12 cellular contexts compared by ENCODE assay signal in the genomic region with DNA sequence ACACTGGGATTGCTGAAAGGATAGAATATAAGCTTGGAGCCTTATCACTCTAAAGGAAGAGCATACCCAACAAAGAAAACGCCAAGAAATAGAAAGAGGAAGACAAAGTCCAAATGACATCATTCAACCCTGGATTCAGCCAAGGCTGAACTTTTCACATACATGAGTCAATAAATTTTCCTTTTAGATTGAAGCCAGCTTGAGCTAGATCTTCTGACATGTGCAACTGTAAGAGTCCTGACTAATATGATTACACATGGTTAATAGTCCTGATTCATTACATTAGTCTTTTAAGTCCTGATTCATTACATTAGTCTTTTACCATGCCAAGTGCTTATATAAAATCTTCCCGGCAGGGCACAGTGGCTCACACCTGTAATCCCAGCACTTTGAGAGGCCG. TPM values are rescaled to one million over a fixed set of nuclear protein-coding genes. Genes with fewer than 3 reads are reported as not detected.
A peak's percentile ranks its signal among the peaks of the same experiment; 100 is the strongest.
DNase-seq lines count a peak whose midpoint lies in the region; ATAC-seq and TF ChIP-seq lines count a peak whose summit lies in the region.
"Had no signal": no experiment of that assay in that cellular context is flagged by ENCODE, and none has a peak within 500 bp of the region (broad histone marks: within the 10 kb centered on the region; RNA-seq: fewer than 3 reads in every experiment).

No MANE protein-coding gene starts in this region.

- ATAC-seq in HCT116 (no peak), heart right ventricle (no peak), GM21529 (IDR thresholded peaks at IDR 0.05; ENCODE audit: unreplicated experiment) (no peak)
- ATAC-seq: effector memory CD8-positive, alpha-beta T cell had no signal

- CTCF ChIA-PET in HCT116 (lab: Charles Lee): no interaction called here

- H3K36me3 ChIP-seq in ACC112 (ENCODE audit: insufficient read depth, low read length): no peaks in the 10 kb centered on the region
- H3K36me3 ChIP-seq in HCT116 (ENCODE audit: control insufficient read depth in 1 of 2, insufficient read depth in 2 of 2, low read length in 2 of 2): no peaks in the 10 kb centered on the region
- H3K36me3 ChIP-seq in heart right ventricle: no peaks in the 10 kb centered on the region

- intact Hi-C loops in HCT116 (cut with micrococcal nuclease): no loop called here
- intact Hi-C loops in heart right ventricle (cut with DNase I): no loop called here

- H3K4me2 ChIP-seq in HCT116 (ENCODE audit: low read length): peak overlapping the region; percentile 42

- H3K27ac ChIP-seq in ACC112 (ENCODE audit: low read depth, low read length): peak overlapping the region; percentile 39; the same call in 1 of the 2 replicates
- no peak overlapping the region for H3K27ac ChIP-seq in HCT116 (ENCODE audit: low read depth, low read length)
- no peak overlapping the region for H3K27ac ChIP-seq in heart right ventricle

- H3K9me3 ChIP-seq in HCT116 (ENCODE audit: control insufficient read depth in 1 of 2, insufficient read depth in 1 of 2, low read depth in 1 of 2, low read length in 2 of 2) (no peaks in the 10 kb centered on the region), heart right ventricle (no peaks in the 10 kb centered on the region)

- H4K20me1 ChIP-seq in HCT116 (ENCODE audit: insufficient read depth): no peaks in the 10 kb centered on the region

- BruUV-seq in HCT116 (replicated peaks; lab: Mats Ljungman, UMichigan): no TSS peak

- H3K9ac ChIP-seq in HCT116 (ENCODE audit: low read length): no peak overlapping the region

- TF ChIP-seq RAD21 in HCT116 (IDR thresholded peaks at IDR 0.05; ENCODE audit: low read depth): no peak

- POLR2A ChIA-PET in HCT116 (lab: Charles Lee): no interaction called here

- no peak overlapping the region for H3K4me3 ChIP-seq in ACC112 (ENCODE audit: low read depth, low read length)
- no peak overlapping the region for H3K4me3 ChIP-seq in HCT116 (replicated peaks in 1 of 2; ENCODE audit: low read depth in 1 of 2, low read length in 2 of 2)
- H3K4me3 ChIP-seq in heart right ventricle: no peak overlapping the region

- H3K27me3 ChIP-seq in ACC112 (ENCODE audit: insufficient read depth, low read length) (no peaks in the 10 kb centered on the region), HCT116 (ENCODE audit: insufficient read depth, low read length) (no peaks in the 10 kb centered on the region), heart right ventricle (no peaks in the 10 kb centered on the region)

- 74 to 81% methylated on average over 3 of the region's 3 CpGs for WGBS in heart right ventricle, 2 donors

- no peak for TF ChIP-seq POLR2A in HCT116 (IDR thresholded peaks at IDR 0.05; ENCODE audit: borderline replicate concordance, extremely low read depth, insufficient read depth, insufficient read length)

- H2AFZ ChIP-seq in ACC112 (ENCODE audit: low read length, unreplicated experiment): no peak overlapping the region
- peak overlapping the region; percentile 62 for H2AFZ ChIP-seq in HCT116 (ENCODE audit: low read depth, low read length, poor library complexity, severe bottlenecking)

- TF ChIP-seq CTCF in HCT116 (IDR thresholded peaks at IDR 0.05 in 2 of 3, conservative IDR thresholded peaks at IDR 0.05 in 1 of 3; ENCODE audit: borderline replicate concordance in 1 of 3, insufficient read depth in 1 of 3, low read depth in 2 of 3, low read length in 2 of 3) (no peak), heart right ventricle (IDR thresholded peaks at IDR 0.05) (no peak)

- H3K4me1 ChIP-seq in ACC112 (ENCODE audit: control insufficient read depth, insufficient read depth, low read length, unreplicated experiment): peaks cover 10% of the 10 kb centered on the region
- H3K4me1 ChIP-seq in HCT116 (ENCODE audit: control insufficient read depth in 1 of 2, insufficient read depth in 2 of 2, low read length in 2 of 2): peaks cover 0 to 8% of the 10 kb centered on the region in 2 experiments; a peak in 1 of 4 replicates
- peaks cover 0 to 8% (median 0%) of the 10 kb centered on the region in 9 donors for H3K4me1 ChIP-seq in heart right ventricle

- RAD21 ChIA-PET in HCT116 (lab: Charles Lee; ENCODE audit: low non-redundant PET in 1 of 2, low total read pairs in 2 of 2, uncharacterized antibody in 2 of 2, unreplicated experiment in 2 of 2): no interaction called here

- no peaks in the 10 kb centered on the region for H3K9me2 ChIP-seq in HCT116 (ENCODE audit: insufficient read depth)

- no peaks in the 10 kb centered on the region for H3K79me2 ChIP-seq in ACC112 (ENCODE audit: control insufficient read depth, insufficient read depth, low read length, unreplicated experiment)
- H3K79me2 ChIP-seq in HCT116 (ENCODE audit: insufficient read depth, low read length): no peaks in the 10 kb centered on the region

- DNase-seq in HCT116 (ENCODE audit: low read depth, low spot score): peak; percentile 21
- peak; percentile 16 for DNase-seq in T1000 (lab: John Stamatoyannopoulos, UW)
- DNase-seq in fibroblast of the conjunctiva (ENCODE audit: low read depth): peak; percentile 53
- DNase-seq in heart right ventricle: no peak
- DNase-seq in DMS 273 (lab: John Stamatoyannopoulos, UW; ENCODE audit: unreplicated experiment): no peak
- no peak for DNase-seq in superior temporal gyrus (ENCODE audit: extremely low spot score)
- DNase-seq: CD4-positive, CD25-positive, alpha-beta regulatory T cell; effector memory CD8-positive, alpha-beta T cell; NCI-H1417; retina had no signal

TF ChIP-seq in HCT116, 20 proteins besides CTCF, POLR2A, EP300 and RAD21:
- TF ChIP-seq SP1 (IDR thresholded peaks at IDR 0.05; ENCODE audit: low read depth) (peak; percentile 54), FOSL1 (IDR thresholded peaks at IDR 0.05; ENCODE audit: low read depth) (peak; percentile 61; the same call in 1 of the 2 replicates), JUND (IDR thresholded peaks at IDR 0.05) (peak; percentile 64), CEBPB (IDR thresholded peaks at IDR 0.05; ENCODE audit: low read depth) (peak; percentile 53; the same call in 1 of the 2 replicates), EZH2phosphoT487 (IDR thresholded peaks at IDR 0.05; ENCODE audit: borderline replicate concordance) (no peak)
TF ChIP-seq in HCT116: peak in this region for 4.

RNA-seq across cellular contexts. Expression of a gene that starts 13.6 kb away (rescaled TPM):
- total RNA-seq in HCT116 (2021; ENCODE audit: unreplicated experiment) (22.3 TPM), heart right ventricle (10 to 100 TPM; 13.0 to 28.9 (median 20.0) TPM)
- 5.2 and 8.7 TPM in 2 replicates for polyA plus RNA-seq in HCT116 (2012)
- polyA plus RNA-seq in heart right ventricle: 10 to 100 TPM in 1 of 2 donors, 1 to 10 TPM in 1; 4.3 to 11.0 TPM

RNA-seq across cellular contexts. Expression of a gene that starts 49.6 kb away (rescaled TPM):
- 81.0 TPM for total RNA-seq in HCT116 (2021; ENCODE audit: unreplicated experiment)
- 18.8 and 28.1 TPM in 2 replicates for polyA plus RNA-seq in HCT116 (2012)
- 100 to 1,000 TPM; 198 to 724 (median 431) TPM for total RNA-seq in heart right ventricle
- polyA plus RNA-seq in heart right ventricle: 10 to 100 TPM; 65.8 to 79.8 TPM

Comparison
In these comparisons a context has a peak if more than half of its experiments do, and no peak if none do; other contexts are left out.
1. DNase-seq: peak in HCT116 (single experiment), T1000 (single experiment) and fibroblast of the conjunctiva (single experiment); none in heart right ventricle (0 of 2), DMS 273 (single experiment) and superior temporal gyrus (single experiment).